Comparison of ENCODE assay signal across 9 cellular contexts in genomic region chr12:27277846-27278260, GRCh38. TPM values are rescaled to one million over a fixed set of nuclear protein-coding genes. Genes with fewer than 3 reads are reported as not detected.
DNase-seq lines count a peak whose midpoint lies in the region; ATAC-seq and TF ChIP-seq lines count a peak whose summit lies in the region.
"Had no signal": no experiment of that assay in that cellular context is flagged by ENCODE, and none has a peak within 500 bp of the region (broad histone marks: within the 10 kb centered on the region; RNA-seq: fewer than 3 reads in every experiment).

No MANE protein-coding gene starts in this region.

- TF ChIP-seq POLR2A in body of pancreas (IDR thresholded peaks at IDR 0.05): no peak
- no peak for TF ChIP-seq POLR2A in prostate gland (IDR thresholded peaks at IDR 0.05)

- H3K9me3 ChIP-seq in body of pancreas (no peaks in the 10 kb centered on the region), mucosa of descending colon (no peaks in the 10 kb centered on the region), prostate gland (no peaks in the 10 kb centered on the region)
- H3K9me3 ChIP-seq: SJSA1 had no signal

- H3K27me3 ChIP-seq in body of pancreas (no peaks in the 10 kb centered on the region), prostate gland (replicated peaks; ENCODE audit: insufficient read depth) (no peaks in the 10 kb centered on the region)
- H3K27me3 ChIP-seq: SJSA1 had no signal

- peak; percentile 41 for DNase-seq in GM12864 (ENCODE audit: low read depth)
- peak in 3 of 4 donors; percentile 25 to 60 (median 29) for DNase-seq in body of pancreas
- peak in 1 of 3 donors; percentile 88 for DNase-seq in mucosa of descending colon
- DNase-seq in HPDE6-E6E7 (ENCODE audit: extremely low spot score): no peak
- DNase-seq in prostate gland (ENCODE audit: low spot score): no peak
- DNase-seq in NCI-H128 (lab: John Stamatoyannopoulos, UW; ENCODE audit: unreplicated experiment): no peak

- intact Hi-C loops in body of pancreas (cut with DNase I) (no loop called here), mucosa of descending colon (cut with DNase I, micrococcal nuclease) (no loop called here), prostate gland (cut with DNase I) (no loop called here)

- H3K27ac ChIP-seq in body of pancreas: peak overlapping the region in 1 of 4 donors; percentile 12
- no peak overlapping the region for H3K27ac ChIP-seq in prostate gland
- H3K27ac ChIP-seq: SJSA1 had no signal

- WGBS in body of pancreas, 2 donors: 50 to 77% methylated on average over 1 of the region's 1 CpG
- WGBS in prostate gland: 34% methylated on average over 1 of the region's 1 CpG

- no peaks in the 10 kb centered on the region for H3K36me3 ChIP-seq in body of pancreas (replicated peaks in 1 of 2; ENCODE audit: insufficient read depth in 1 of 2, low read depth in 2 of 2)
- H3K36me3 ChIP-seq in mucosa of descending colon (ENCODE audit: low read depth): no peaks in the 10 kb centered on the region
- H3K36me3 ChIP-seq in prostate gland: no peaks in the 10 kb centered on the region
- H3K36me3 ChIP-seq: SJSA1 had no signal

- H3K4me3 ChIP-seq in GM12864 (ENCODE audit: low read depth, low read length) (no peak overlapping the region), body of pancreas (no peak overlapping the region), mucosa of descending colon (no peak overlapping the region), prostate gland (no peak overlapping the region)
- H3K4me3 ChIP-seq: SJSA1 had no signal

- peaks cover 63% of the 10 kb centered on the region for H3K4me1 ChIP-seq in body of pancreas
- H3K4me1 ChIP-seq in mucosa of descending colon (ENCODE audit: low read depth): peaks cover 39% of the 10 kb centered on the region
- peaks cover 4% of the 10 kb centered on the region for H3K4me1 ChIP-seq in prostate gland (replicated peaks)

- TF ChIP-seq CTCF in GM12864 (IDR thresholded peaks at IDR 0.05; ENCODE audit: low read depth, low read length, missing control alignments) (no peak), body of pancreas (IDR thresholded peaks at IDR 0.05) (no peak), mucosa of descending colon (IDR thresholded peaks at IDR 0.05) (no peak), prostate gland (IDR thresholded peaks at IDR 0.05) (no peak)

- ATAC-seq in GM21367 (IDR thresholded peaks at IDR 0.05; ENCODE audit: unreplicated experiment) (peak; percentile 77), HG03521 (IDR thresholded peaks at IDR 0.05; ENCODE audit: unreplicated experiment) (peak; percentile 71), body of pancreas (peak; percentile 62), mucosa of descending colon (peak; percentile 86)

RNA-seq across cellular contexts. Expression of gene STK38L, which starts 33.8 kb away (rescaled TPM):
- total RNA-seq in body of pancreas (10 to 100 TPM; 17.5 to 28.0 TPM), mucosa of descending colon (10 to 100 TPM; 45.2 to 69.4 (median 53.6) TPM), prostate gland (10 to 100 TPM; 25.3 to 37.1 TPM)

RNA-seq across cellular contexts. Expression of gene BMAL2, which starts 54.8 kb away (rescaled TPM):
- 1 to 10 TPM; 2.6 to 4.3 TPM for total RNA-seq in body of pancreas
- 1 to 10 TPM; 2.2 to 3.9 (median 3.6) TPM for total RNA-seq in mucosa of descending colon
- 1 to 10 TPM; 2.0 to 2.5 TPM for total RNA-seq in prostate gland

Comparison
In these comparisons a context has a peak if more than half of its experiments do, and no peak if none do; other contexts are left out.
1. DNase-seq: peak in GM12864 (single experiment) and body of pancreas (3 of 4); none in HPDE6-E6E7 (single experiment), prostate gland (single experiment) and NCI-H128 (single experiment).
2. Peak in every context shown above with its lines, with median percentiles within 50 percentile points of each other: ATAC-seq.